ENCODE assay signal across 1 cellular context in the genomic region with DNA sequence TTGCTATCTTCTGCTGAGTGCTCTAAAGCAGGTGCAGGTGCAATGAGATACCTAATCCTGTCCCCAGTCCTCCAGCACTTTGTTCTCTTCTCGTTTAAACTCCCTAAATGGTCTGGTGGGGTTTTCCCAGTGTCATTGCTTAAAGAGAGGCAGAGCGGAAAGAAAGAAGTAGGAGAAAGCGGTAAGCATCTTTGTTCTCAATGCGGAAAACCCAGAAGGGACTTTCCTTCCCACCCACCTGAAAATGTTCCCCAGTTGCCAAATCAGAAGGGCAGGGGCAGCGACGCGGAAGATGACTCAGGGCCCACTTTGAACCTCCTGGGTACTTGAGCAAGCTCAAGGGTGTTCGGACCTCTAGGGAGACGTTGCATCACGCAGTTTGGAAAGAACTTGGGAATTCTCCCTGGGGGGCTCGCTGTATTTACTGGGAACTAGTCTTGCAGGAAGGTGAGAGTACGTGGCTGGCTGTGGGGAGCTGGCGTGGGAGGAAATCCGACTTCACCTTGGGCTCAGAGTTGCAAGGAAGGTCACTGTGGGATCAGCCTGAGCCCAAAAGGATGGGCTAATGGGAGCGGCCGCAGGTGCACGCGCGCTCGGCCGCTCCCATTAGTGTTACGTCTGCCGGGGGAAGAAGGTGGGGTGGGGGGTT.
TF ChIP-seq lines count a peak whose summit lies in the region.

No MANE protein-coding gene starts in this region.

TF ChIP-seq in H1, 55 proteins besides CTCF, POLR2A, EP300 and RAD21 (continued from another document):
- TF ChIP-seq, protein P1, sequence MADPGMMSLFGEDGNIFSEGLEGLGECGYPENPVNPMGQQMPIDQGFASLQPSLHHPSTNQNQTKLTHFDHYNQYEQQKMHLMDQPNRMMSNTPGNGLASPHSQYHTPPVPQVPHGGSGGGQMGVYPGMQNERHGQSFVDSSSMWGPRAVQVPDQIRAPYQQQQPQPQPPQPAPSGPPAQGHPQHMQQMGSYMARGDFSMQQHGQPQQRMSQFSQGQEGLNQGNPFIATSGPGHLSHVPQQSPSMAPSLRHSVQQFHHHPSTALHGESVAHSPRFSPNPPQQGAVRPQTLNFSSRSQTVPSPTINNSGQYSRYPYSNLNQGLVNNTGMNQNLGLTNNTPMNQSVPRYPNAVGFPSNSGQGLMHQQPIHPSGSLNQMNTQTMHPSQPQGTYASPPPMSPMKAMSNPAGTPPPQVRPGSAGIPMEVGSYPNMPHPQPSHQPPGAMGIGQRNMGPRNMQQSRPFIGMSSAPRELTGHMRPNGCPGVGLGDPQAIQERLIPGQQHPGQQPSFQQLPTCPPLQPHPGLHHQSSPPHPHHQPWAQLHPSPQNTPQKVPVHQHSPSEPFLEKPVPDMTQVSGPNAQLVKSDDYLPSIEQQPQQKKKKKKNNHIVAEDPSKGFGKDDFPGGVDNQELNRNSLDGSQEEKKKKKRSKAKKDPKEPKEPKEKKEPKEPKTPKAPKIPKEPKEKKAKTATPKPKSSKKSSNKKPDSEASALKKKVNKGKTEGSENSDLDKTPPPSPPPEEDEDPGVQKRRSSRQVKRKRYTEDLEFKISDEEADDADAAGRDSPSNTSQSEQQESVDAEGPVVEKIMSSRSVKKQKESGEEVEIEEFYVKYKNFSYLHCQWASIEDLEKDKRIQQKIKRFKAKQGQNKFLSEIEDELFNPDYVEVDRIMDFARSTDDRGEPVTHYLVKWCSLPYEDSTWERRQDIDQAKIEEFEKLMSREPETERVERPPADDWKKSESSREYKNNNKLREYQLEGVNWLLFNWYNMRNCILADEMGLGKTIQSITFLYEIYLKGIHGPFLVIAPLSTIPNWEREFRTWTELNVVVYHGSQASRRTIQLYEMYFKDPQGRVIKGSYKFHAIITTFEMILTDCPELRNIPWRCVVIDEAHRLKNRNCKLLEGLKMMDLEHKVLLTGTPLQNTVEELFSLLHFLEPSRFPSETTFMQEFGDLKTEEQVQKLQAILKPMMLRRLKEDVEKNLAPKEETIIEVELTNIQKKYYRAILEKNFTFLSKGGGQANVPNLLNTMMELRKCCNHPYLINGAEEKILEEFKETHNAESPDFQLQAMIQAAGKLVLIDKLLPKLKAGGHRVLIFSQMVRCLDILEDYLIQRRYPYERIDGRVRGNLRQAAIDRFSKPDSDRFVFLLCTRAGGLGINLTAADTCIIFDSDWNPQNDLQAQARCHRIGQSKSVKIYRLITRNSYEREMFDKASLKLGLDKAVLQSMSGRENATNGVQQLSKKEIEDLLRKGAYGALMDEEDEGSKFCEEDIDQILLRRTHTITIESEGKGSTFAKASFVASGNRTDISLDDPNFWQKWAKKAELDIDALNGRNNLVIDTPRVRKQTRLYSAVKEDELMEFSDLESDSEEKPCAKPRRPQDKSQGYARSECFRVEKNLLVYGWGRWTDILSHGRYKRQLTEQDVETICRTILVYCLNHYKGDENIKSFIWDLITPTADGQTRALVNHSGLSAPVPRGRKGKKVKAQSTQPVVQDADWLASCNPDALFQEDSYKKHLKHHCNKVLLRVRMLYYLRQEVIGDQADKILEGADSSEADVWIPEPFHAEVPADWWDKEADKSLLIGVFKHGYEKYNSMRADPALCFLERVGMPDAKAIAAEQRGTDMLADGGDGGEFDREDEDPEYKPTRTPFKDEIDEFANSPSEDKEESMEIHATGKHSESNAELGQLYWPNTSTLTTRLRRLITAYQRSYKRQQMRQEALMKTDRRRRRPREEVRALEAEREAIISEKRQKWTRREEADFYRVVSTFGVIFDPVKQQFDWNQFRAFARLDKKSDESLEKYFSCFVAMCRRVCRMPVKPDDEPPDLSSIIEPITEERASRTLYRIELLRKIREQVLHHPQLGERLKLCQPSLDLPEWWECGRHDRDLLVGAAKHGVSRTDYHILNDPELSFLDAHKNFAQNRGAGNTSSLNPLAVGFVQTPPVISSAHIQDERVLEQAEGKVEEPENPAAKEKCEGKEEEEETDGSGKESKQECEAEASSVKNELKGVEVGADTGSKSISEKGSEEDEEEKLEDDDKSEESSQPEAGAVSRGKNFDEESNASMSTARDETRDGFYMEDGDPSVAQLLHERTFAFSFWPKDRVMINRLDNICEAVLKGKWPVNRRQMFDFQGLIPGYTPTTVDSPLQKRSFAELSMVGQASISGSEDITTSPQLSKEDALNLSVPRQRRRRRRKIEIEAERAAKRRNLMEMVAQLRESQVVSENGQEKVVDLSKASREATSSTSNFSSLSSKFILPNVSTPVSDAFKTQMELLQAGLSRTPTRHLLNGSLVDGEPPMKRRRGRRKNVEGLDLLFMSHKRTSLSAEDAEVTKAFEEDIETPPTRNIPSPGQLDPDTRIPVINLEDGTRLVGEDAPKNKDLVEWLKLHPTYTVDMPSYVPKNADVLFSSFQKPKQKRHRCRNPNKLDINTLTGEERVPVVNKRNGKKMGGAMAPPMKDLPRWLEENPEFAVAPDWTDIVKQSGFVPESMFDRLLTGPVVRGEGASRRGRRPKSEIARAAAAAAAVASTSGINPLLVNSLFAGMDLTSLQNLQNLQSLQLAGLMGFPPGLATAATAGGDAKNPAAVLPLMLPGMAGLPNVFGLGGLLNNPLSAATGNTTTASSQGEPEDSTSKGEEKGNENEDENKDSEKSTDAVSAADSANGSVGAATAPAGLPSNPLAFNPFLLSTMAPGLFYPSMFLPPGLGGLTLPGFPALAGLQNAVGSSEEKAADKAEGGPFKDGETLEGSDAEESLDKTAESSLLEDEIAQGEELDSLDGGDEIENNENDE (IDR thresholded peaks at IDR 0.05; ENCODE audit: insufficient replicate concordance, low read length): no peak
